ENCODE assay signal across 23 cellular contexts in the genomic region with DNA sequence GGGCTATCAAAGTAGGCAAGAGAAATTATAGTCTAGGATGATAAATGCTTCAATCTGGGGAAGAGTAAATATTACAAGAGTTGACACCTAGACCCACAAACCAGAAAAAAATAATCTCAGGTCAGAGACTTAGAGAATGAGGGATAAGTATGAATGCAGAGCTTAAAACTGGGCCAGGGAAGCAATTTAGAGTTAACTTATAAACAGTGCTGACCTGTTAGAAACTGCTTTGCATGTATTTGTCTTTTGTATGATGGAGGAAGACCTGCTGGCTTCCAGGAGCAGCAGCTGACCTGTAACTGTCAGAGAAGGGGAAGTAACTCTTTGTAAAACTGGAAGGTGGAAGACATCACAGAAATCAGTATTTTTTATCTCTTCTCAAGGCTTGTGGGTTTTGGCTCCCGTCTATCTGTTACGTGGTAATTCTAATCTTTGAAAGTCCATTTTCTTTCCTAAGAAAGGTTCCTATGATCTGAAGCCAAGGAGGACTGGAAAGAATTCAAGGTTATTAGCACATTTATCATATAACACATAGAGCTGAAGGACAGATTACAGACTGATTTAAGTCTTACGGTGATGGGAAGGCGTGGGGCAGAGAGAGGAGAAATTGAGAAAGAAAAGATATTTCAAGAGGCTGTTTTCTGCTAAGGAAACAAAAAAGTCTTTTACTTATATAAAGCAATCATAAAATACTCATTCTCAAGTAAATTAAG.
"Had no signal": no experiment of that assay in that cellular context is flagged by ENCODE, and none has a peak within 500 bp of the region (broad histone marks: within the 10 kb centered on the region; RNA-seq: fewer than 3 reads in every experiment).

No MANE protein-coding gene starts in this region.

- H3K36me3 ChIP-seq: breast epithelium, esophagus muscularis mucosa, heart right ventricle, thoracic aorta had no signal

- H3K4me1 ChIP-seq: breast epithelium, esophagus muscularis mucosa, foreskin keratinocyte, heart right ventricle, neural progenitor cell had no signal

- H3K27me3 ChIP-seq: breast epithelium, esophagus muscularis mucosa, foreskin keratinocyte, heart right ventricle, neural progenitor cell had no signal

- DNase-seq: activated CD4-positive, alpha-beta T cell treated with anti-CD3 and anti-CD28 coated beads for 36 hours; activated CD4-positive, CD25-positive, alpha-beta regulatory T cell; activated effector memory CD4-positive, alpha-beta T cell treated with Interleukin-2 at 50 U/mL for 16 hours; activated naive CD4-positive, alpha-beta T cell treated with Interleukin-2 at 50 U/mL for 16 hours; activated naive CD8-positive, alpha-beta T cell treated with anti-CD3 and anti-CD28 coated beads for 36 hours; amniotic stem cell; effector CD4-positive, alpha-beta T cell; foreskin keratinocyte; heart right ventricle; mammary epithelial cell; naive thymus-derived CD8-positive, alpha-beta T cell; occipital lobe; posterior cingulate gyrus; right cardiac atrium; stimulated activated CD4-positive, alpha-beta T cell treated with anti-CD3 and anti-CD28 coated beads, Interleukin-4, amount 100 ng/mL, for 1 hour; SW 1271; T-helper 17 cell; T1000; trophoblast cell had no signal

- H3K4me3 ChIP-seq: breast epithelium, esophagus muscularis mucosa, heart right ventricle, neural progenitor cell, thoracic aorta had no signal

- H3K27ac ChIP-seq: breast epithelium, esophagus muscularis mucosa, foreskin keratinocyte, heart right ventricle, neural progenitor cell, thoracic aorta had no signal

- ATAC-seq: activated CD4-positive, alpha-beta T cell treated with anti-CD3 and anti-CD28 coated beads for 36 hours; foreskin keratinocyte; heart right ventricle; naive thymus-derived CD8-positive, alpha-beta T cell; right cardiac atrium; T-helper 17 cell had no signal
